In genomic region chr19:40285353-40286234, GRCh38 we compare ENCODE assay signal across 8 cellular contexts. TPM values are rescaled to one million over a fixed set of nuclear protein-coding genes. Genes with fewer than 3 reads are reported as not detected.
DNase-seq lines count a peak whose midpoint lies in the region; ATAC-seq and TF ChIP-seq lines count a peak whose summit lies in the region.

No MANE protein-coding gene starts in this region.

- intact Hi-C loops in colonic mucosa (cut with DNase I) = no loop called here

- H3K9me3 ChIP-seq in BLaER1 = no peaks in the 10 kb centered on the region
- no peaks in the 10 kb centered on the region for H3K9me3 ChIP-seq in colonic mucosa

- ATAC-seq in HG03457 (IDR thresholded peaks at IDR 0.05; ENCODE audit: unreplicated experiment) = peak; percentile 72

- H3K4me3 ChIP-seq in BLaER1 = peak overlapping the region; percentile 87
- peak overlapping the region; percentile 86 for H3K4me3 ChIP-seq in colonic mucosa

- peak; percentile 95 for DNase-seq in GM19240 (ENCODE audit: insufficient read length, low spot score)
- peak; percentile 99 to 100 for DNase-seq in NCI-H524 (lab: John Stamatoyannopoulos, UW)
- DNase-seq in activated CD4-positive, alpha-beta T cell treated with anti-CD3 and anti-CD28 coated beads for 4 hours = peak; percentile 96 to 97
- peak; percentile 98 for DNase-seq in colonic mucosa
- peak; percentile 89 to 95 (median 92) for DNase-seq in stimulated activated CD4-positive, alpha-beta T cell treated with anti-CD3 and anti-CD28 coated beads, Interleukin-1b, Interleukin-23, amount 100 ng/mL, for 24 hours (ENCODE audit: low read depth in 4 of 4, low spot score in 1 of 4)

- H3K4me2 ChIP-seq in BLaER1 = peak overlapping the region; percentile 64

- H3K36me3 ChIP-seq in BLaER1 = peaks cover 7% of the 10 kb centered on the region; the same call in 1 of the 2 replicates
- H3K36me3 ChIP-seq in colonic mucosa = no peaks in the 10 kb centered on the region

- H3K4me1 ChIP-seq in BLaER1 = peaks cover 55% of the 10 kb centered on the region
- peaks cover 9% of the 10 kb centered on the region for H3K4me1 ChIP-seq in colonic mucosa

- H3K27me3 ChIP-seq in BLaER1 = no peaks in the 10 kb centered on the region
- H3K27me3 ChIP-seq in colonic mucosa = no peaks in the 10 kb centered on the region
- no peaks in the 10 kb centered on the region for H3K27me3 ChIP-seq in layer of hippocampus (ENCODE audit: control insufficient read depth, insufficient read depth, low read length)

- H3K27ac ChIP-seq in BLaER1 (peak overlapping the region; percentile 98), colonic mucosa (peak overlapping the region; percentile 79), layer of hippocampus (ENCODE audit: low read depth, low read length) (peak overlapping the region; percentile 97)

- no peak for TF ChIP-seq CTCF in colonic mucosa (IDR thresholded peaks at IDR 0.05)

- peak overlapping the region; percentile 97 for H3K9ac ChIP-seq in BLaER1
- H3K9ac ChIP-seq in colonic mucosa (ENCODE audit: low read depth in 2 of 2, low read length in 2 of 2) = peak overlapping the region; percentile 15 to 86

- peaks cover 39% of the 10 kb centered on the region for H4K20me1 ChIP-seq in BLaER1

RNA-seq across cellular contexts. Expression of gene AKT2, which starts 0.4 kb away (rescaled TPM):
- 100 to 1,000 TPM in 1 of 2 donors, 10 to 100 TPM in 1; 95.4 to 119 TPM for total RNA-seq in colonic mucosa

RNA-seq across cellular contexts. Expression of gene CCNP, which starts 59.1 kb away (rescaled TPM):
- total RNA-seq in colonic mucosa = under 1 TPM; 0.50 to 0.64 TPM

Comparison
In these comparisons a context has a peak if more than half of its experiments do, and no peak if none do; other contexts are left out.
1. Peak in every context shown above with its lines: DNase-seq, ATAC-seq, H3K4me3 ChIP-seq and H3K27ac ChIP-seq.